Comparison of ENCODE assay signal across 8 cellular contexts in genomic region chr17:43389022-43389947, GRCh38. TPM values are rescaled to one million over a fixed set of nuclear protein-coding genes. Genes with fewer than 3 reads are reported as not detected.
DNase-seq lines count a peak whose midpoint lies in the region; ATAC-seq and TF ChIP-seq lines count a peak whose summit lies in the region.

No MANE protein-coding gene starts in this region.

- H3K27me3 Mint-ChIP-seq in activated CD8-positive, alpha-beta T cell treated with anti-CD3 and anti-CD28 coated beads for 36 hours, result no peaks in the 10 kb centered on the region

- peak; percentile 37 for ATAC-seq in HG03571 (IDR thresholded peaks at IDR 0.05; ENCODE audit: unreplicated experiment)
- ATAC-seq in activated CD8-positive, alpha-beta T cell treated with anti-CD3 and anti-CD28 coated beads for 36 hours, result peak; percentile 87

- H3K9me3 Mint-ChIP-seq in activated CD8-positive, alpha-beta T cell treated with anti-CD3 and anti-CD28 coated beads for 36 hours, result no peaks in the 10 kb centered on the region

- peaks cover 10% of the 10 kb centered on the region for H3K4me1 Mint-ChIP-seq in activated CD8-positive, alpha-beta T cell treated with anti-CD3 and anti-CD28 coated beads for 36 hours (ENCODE audit: low read depth)

- POLR2A ChIA-PET in activated CD8-positive, alpha-beta T cell treated with anti-CD3 and anti-CD28 coated beads for 36 hours (lab: Charles Lee), result interaction anchor here (0.7 to 6.2 kb wide), 11 partner anchors 9 to 95 kb away, joined by 3 to 138 read pairs (median 10); partner anchors contain the start of genes ARL4D and DHX8

- intact Hi-C loops in activated CD8-positive, alpha-beta T cell treated with anti-CD3 and anti-CD28 coated beads for 36 hours (cut with micrococcal nuclease), result loop anchor here (2.0 kb wide), 1 partner anchor 20 kb away; no protein-coding TSS in a partner anchor

- TF ChIP-seq CTCF in GM12801 (IDR thresholded peaks at IDR 0.05; ENCODE audit: extremely low read depth, insufficient read length), result peak; percentile 57
- peak; percentile 96 for TF ChIP-seq CTCF in activated CD8-positive, alpha-beta T cell treated with anti-CD3 and anti-CD28 coated beads for 36 hours (IDR thresholded peaks at IDR 0.05)

- H3K36me3 Mint-ChIP-seq in activated CD8-positive, alpha-beta T cell treated with anti-CD3 and anti-CD28 coated beads for 36 hours (ENCODE audit: low read depth), result peaks cover 2% of the 10 kb centered on the region

- peak overlapping the region; percentile 82 for H3K4me3 Mint-ChIP-seq in activated CD8-positive, alpha-beta T cell treated with anti-CD3 and anti-CD28 coated beads for 36 hours

- CTCF ChIA-PET in activated CD8-positive, alpha-beta T cell treated with anti-CD3 and anti-CD28 coated beads for 36 hours (lab: Charles Lee), result interaction anchor here (0.9 to 10.5 kb wide), 6 partner anchors 9 to 96 kb away, joined by 3 to 338 read pairs (median 4); partner anchors contain the start of genes ARL4D and DHX8

- peak overlapping the region; percentile 99 for H3K27ac Mint-ChIP-seq in activated CD8-positive, alpha-beta T cell treated with anti-CD3 and anti-CD28 coated beads for 36 hours

- DNase-seq in NCI-H82 treated with DMSO at 0.1 percent for 48 hours (lab: John Stamatoyannopoulos, UW; ENCODE audit: unreplicated experiment) (peak; percentile 69), ecto neural progenitor cell (ENCODE audit: low spot score) (peak; percentile 80), lung microvascular endothelial cell (ENCODE audit: low read depth in 2 of 2) (peak; percentile 81 to 86), HPDE6-E6E7 (ENCODE audit: extremely low spot score) (no peak)
- peak; percentile 92 for DNase-seq in activated CD8-positive, alpha-beta T cell treated with anti-CD3 and anti-CD28 coated beads for 36 hours
- DNase-seq in stimulated activated CD4-positive, alpha-beta T cell treated with anti-CD3 and anti-CD28 coated beads, TNF-alpha, amount 100 ng/mL, for 48 hours (ENCODE audit: low read depth in 3 of 3), result peak in 2 of 3 donors; percentile 68 to 74

RNA-seq across cellular contexts. Expression of gene ARL4D, which starts 9.5 kb away (rescaled TPM):
- 1 to 10 TPM; 2.2 to 3.4 TPM for total RNA-seq in activated CD8-positive, alpha-beta T cell treated with anti-CD3 and anti-CD28 coated beads for 36 hours
- 1.1 and 2.2 TPM in 2 replicates for total RNA-seq in lung microvascular endothelial cell
